9 cellular contexts compared by ENCODE assay signal in genomic region chr1:31669786-31670582, GRCh38. TPM values are rescaled to one million over a fixed set of nuclear protein-coding genes. Genes with fewer than 3 reads are reported as not detected.
DNase-seq lines count a peak whose midpoint lies in the region; ATAC-seq, FAIRE-seq and TF ChIP-seq lines count a peak whose summit lies in the region.
"Had no signal": no experiment of that assay in that cellular context is flagged by ENCODE, and none has a peak within 500 bp of the region (broad histone marks: within the 10 kb centered on the region; RNA-seq: fewer than 3 reads in every experiment).

No MANE protein-coding gene starts in this region.

- H3K27ac ChIP-seq in dorsolateral prefrontal cortex: peak overlapping the region in 55 of 59 donors; percentile 5 to 86 (median 66)
- H3K27ac ChIP-seq in thoracic aorta: peak overlapping the region; percentile 70 to 80
- H3K27ac ChIP-seq: HL-60 had no signal

- H3K4me3 ChIP-seq in dorsolateral prefrontal cortex (peak overlapping the region in 52 of 59 donors; percentile 1 to 58 (median 36)), thoracic aorta (peak overlapping the region; percentile 69)

- no peaks in the 10 kb centered on the region for H3K36me3 Mint-ChIP-seq in WTC11

- peaks cover 19% of the 10 kb centered on the region for H3K4me1 Mint-ChIP-seq in WTC11

- H3K36me3 ChIP-seq in thoracic aorta: peaks cover 15% of the 10 kb centered on the region

- peak; percentile 59 for ATAC-seq in WTC11
- peak; percentile 52 for ATAC-seq in thoracic aorta (ENCODE audit: insufficient number of reproducible peaks, low FRiP score, low read depth)
- no peak for ATAC-seq in activated CD4-positive, CD25-positive, alpha-beta regulatory T cell treated with anti-CD3 and anti-CD28 coated beads, Interleukin-2, amount 50 U/mL, for 24 hours
- ATAC-seq in GM18868 (IDR thresholded peaks at IDR 0.05; ENCODE audit: unreplicated experiment): no peak

- FAIRE-seq in D721Med (lab: Jason Lieb, UNC): no peak

- peaks cover 13 to 59% of the 10 kb centered on the region in 2 donors for H3K4me1 ChIP-seq in thoracic aorta (ENCODE audit: control insufficient read depth in 1 of 2, low read depth in 2 of 2)

- CTCF ChIA-PET in WTC11 (lab: Charles Lee): interaction anchor here (0.6 to 4.1 kb wide), 30 partner anchors 8 to 294 kb away, joined by 3 to 46 read pairs (median 5); partner anchors contain the start of genes COL16A1, PEF1 and SPOCD1

- intact Hi-C loops in dorsolateral prefrontal cortex (cut with DNase I): loop anchor here (2.0 to 10.0 kb wide), 3 partner anchors 19 to 295 kb away; no protein-coding TSS in a partner anchor

- DNase-seq in D721Med (ENCODE audit: insufficient read length, low spot score): no peak
- peak; percentile 88 for DNase-seq in NCI-H146 (lab: John Stamatoyannopoulos, UW)
- no peak for DNase-seq in WTC11 (ENCODE audit: low spot score)
- peak; percentile 63 to 88 (median 82) for DNase-seq in dorsolateral prefrontal cortex
- peak; percentile 25 to 55 for DNase-seq in lung microvascular endothelial cell (ENCODE audit: low read depth in 2 of 2)
- peak; percentile 40 for DNase-seq in thoracic aorta (ENCODE audit: low spot score)

- no peaks in the 10 kb centered on the region for H3K9me3 ChIP-seq in thoracic aorta

- no peaks in the 10 kb centered on the region for H3K27me3 Mint-ChIP-seq in WTC11 (ENCODE audit: low read depth)

- TF ChIP-seq CTCF in D721Med (IDR thresholded peaks at IDR 0.05; ENCODE audit: insufficient read depth, missing control alignments) (peak; percentile 46), WTC11 (IDR thresholded peaks at IDR 0.05) (no peak), dorsolateral prefrontal cortex (IDR thresholded peaks at IDR 0.05 in 54 of 56, conservative IDR thresholded peaks at IDR 0.05 in 2 of 56; ENCODE audit: low read depth in 1 of 56, partially characterized antibody in 56 of 56) (peak in 33 of 56 donors; percentile 10 to 46 (median 28)), thoracic aorta (IDR thresholded peaks at IDR 0.05) (peak; percentile 22)

- POLR2A ChIA-PET in WTC11 (lab: Charles Lee): interaction anchor here (1.0 kb wide), 1 partner anchor 26 kb away, joined by 3 read pairs; no protein-coding TSS in a partner anchor

- 0 out of 2 replicates have a peak overlapping the region, but pooled peaks have one; percentile 16 for H3K27ac Mint-ChIP-seq in WTC11

- H3K27me3 ChIP-seq in dorsolateral prefrontal cortex: no peaks in the 10 kb centered on the region
- no peaks in the 10 kb centered on the region for H3K27me3 ChIP-seq in thoracic aorta (replicated peaks; ENCODE audit: insufficient read depth)

- no peaks in the 10 kb centered on the region for H3K9me3 Mint-ChIP-seq in WTC11

- peak overlapping the region; percentile 18; the same call in 1 of the 2 replicates for H3K4me3 Mint-ChIP-seq in WTC11

TF ChIP-seq in WTC11, 78 proteins besides CTCF, POLR2A, EP300 and RAD21 (continues in another document):
- TF ChIP-seq IRF1 (CRISPR knock-in tag; IDR thresholded peaks at IDR 0.05) (no peak), MAX (CRISPR knock-in tag; IDR thresholded peaks at IDR 0.05) (no peak), FOXK1 (CRISPR knock-in tag; IDR thresholded peaks at IDR 0.05) (no peak), NR2C2 (CRISPR knock-in tag; IDR thresholded peaks at IDR 0.05) (no peak), ZNF532 (CRISPR knock-in tag; IDR thresholded peaks at IDR 0.05; ENCODE audit: borderline replicate concordance) (no peak), HMGA2 (CRISPR knock-in tag; IDR thresholded peaks at IDR 0.05) (no peak), ZNF281 (CRISPR knock-in tag; IDR thresholded peaks at IDR 0.05) (no peak)

RNA-seq across cellular contexts. Expression of gene PEF1, which starts 25.3 kb away (rescaled TPM):
- total RNA-seq in WTC11 (2021) (33.7 to 37.0 TPM (median 35.5 TPM) in 3 replicates), dorsolateral prefrontal cortex (10 to 100 TPM; 41.8 to 80.3 (median 60.8) TPM), lung microvascular endothelial cell (97.9 and 132 TPM in 2 replicates), thoracic aorta (10 to 100 TPM; 69.2 to 99.5 TPM)

RNA-seq across cellular contexts. Expression of gene COL16A1, which starts 33.8 kb away (rescaled TPM):
- total RNA-seq in WTC11 (2021): 8.8 to 11.0 TPM (median 9.6 TPM) in 3 replicates
- total RNA-seq in dorsolateral prefrontal cortex: 100 to 1,000 TPM in 60 of 120 experiments, 10 to 100 TPM in 60; 24.6 to 285 (median 97.8) TPM
- 0.44 and 0.79 TPM in 2 replicates for total RNA-seq in lung microvascular endothelial cell
- total RNA-seq in thoracic aorta: 100 to 1,000 TPM; 183 to 323 TPM

RNA-seq across cellular contexts. Expression of gene HCRTR1, which starts 52.5 kb away (rescaled TPM):
- total RNA-seq in WTC11 (2021) (0.13 to 0.23 TPM (median 0.14 TPM) in 3 replicates), dorsolateral prefrontal cortex (1 to 10 TPM in 8 of 120 experiments, under 1 TPM in 41, not detected in 71; 0.22 to 1.4 (median 0.52) TPM), lung microvascular endothelial cell (1.5 and 5.4 TPM in 2 replicates), thoracic aorta (not detected)

Comparison
In these comparisons a context has a peak if more than half of its experiments do, and no peak if none do; other contexts are left out.
1. DNase-seq: peak in NCI-H146 (single experiment), dorsolateral prefrontal cortex (10 of 10), lung microvascular endothelial cell (2 of 2) and thoracic aorta (single experiment); none in D721Med (single experiment) and WTC11 (single experiment).
2. ATAC-seq: peak in WTC11 (single experiment) and thoracic aorta (single experiment); none in activated CD4-positive, CD25-positive, alpha-beta regulatory T cell treated with anti-CD3 and anti-CD28 coated beads, Interleukin-2, amount 50 U/mL, for 24 hours (0 of 2) and GM18868 (single experiment).